8 cellular contexts compared by ENCODE assay signal in the genomic region with DNA sequence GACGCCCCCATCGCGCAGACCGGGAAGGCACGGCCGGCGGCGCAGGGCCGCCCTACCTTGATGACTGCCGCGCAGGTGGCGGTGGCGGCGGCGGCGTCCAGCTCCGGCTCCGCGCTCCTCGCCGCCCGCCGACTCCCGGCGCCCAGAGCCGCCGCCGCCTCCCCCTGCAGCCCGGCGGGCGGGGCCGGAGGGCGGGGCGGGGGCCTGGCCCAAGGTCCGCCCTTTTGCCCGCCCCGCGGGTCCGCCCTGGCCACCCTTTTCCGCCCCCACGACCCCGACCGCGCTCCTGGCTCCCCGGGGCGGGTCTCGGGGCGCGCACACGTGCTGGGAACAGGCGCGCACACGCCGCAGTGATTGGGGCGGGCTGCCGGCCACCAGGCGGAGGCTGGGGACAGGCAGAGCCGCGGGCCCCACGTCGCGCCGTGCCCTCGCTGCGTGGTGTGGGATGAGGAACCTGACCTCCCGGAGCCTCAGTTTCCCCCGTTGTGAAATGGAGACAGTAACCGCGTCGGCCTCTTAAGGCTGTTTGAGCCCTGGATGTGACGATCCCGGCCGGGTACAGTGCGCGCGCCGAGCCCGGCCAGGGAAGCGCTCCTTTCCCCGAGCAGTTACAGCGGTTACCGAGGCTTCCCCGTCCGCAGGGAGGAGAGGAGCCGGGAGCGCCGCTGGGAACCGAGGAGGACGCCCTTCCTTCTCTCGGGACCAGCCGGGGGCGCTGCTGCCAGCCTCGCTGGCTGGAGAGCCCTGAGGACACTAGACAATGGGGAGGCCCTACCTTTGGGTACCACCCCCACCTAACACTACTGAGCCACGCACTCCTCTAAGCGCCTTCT. TPM values are rescaled to one million over a fixed set of nuclear protein-coding genes. Genes with fewer than 3 reads are reported as not detected.
DNase-seq lines count a peak whose midpoint lies in the region; ATAC-seq and TF ChIP-seq lines count a peak whose summit lies in the region.

A gene with protein sequence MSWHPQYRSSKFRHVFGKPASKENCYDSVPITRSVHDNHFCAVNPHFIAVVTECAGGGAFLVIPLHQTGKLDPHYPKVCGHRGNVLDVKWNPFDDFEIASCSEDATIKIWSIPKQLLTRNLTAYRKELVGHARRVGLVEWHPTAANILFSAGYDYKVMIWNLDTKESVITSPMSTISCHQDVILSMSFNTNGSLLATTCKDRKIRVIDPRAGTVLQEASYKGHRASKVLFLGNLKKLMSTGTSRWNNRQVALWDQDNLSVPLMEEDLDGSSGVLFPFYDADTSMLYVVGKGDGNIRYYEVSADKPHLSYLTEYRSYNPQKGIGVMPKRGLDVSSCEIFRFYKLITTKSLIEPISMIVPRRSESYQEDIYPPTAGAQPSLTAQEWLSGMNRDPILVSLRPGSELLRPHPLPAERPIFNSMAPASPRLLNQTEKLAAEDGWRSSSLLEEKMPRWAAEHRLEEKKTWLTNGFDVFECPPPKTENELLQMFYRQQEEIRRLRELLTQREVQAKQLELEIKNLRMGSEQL (minus strand): TSS at position 135 of the 833 bp plus-strand sequence. CDS start 34,977 bp downstream, outside the sequence.

- CTCF ChIA-PET in CD4-positive, alpha-beta T cell (lab: Charles Lee): interaction anchor here (0.7 to 1.8 kb wide), 6 partner anchors 13 to 269 kb away, joined by 3 to 7 read pairs (median 4); no protein-coding TSS in a partner anchor

- no peak for TF ChIP-seq EP300 in Ishikawa (IDR thresholded peaks at IDR 0.05; ENCODE audit: borderline replicate concordance)

- peak; percentile 48 for TF ChIP-seq RAD21 in Ishikawa (IDR thresholded peaks at IDR 0.05; ENCODE audit: low read depth)

- no peaks in the 10 kb centered on the region for H3K27me3 Mint-ChIP-seq in CD4-positive, alpha-beta T cell
- H3K27me3 Mint-ChIP-seq in neural progenitor cell (ENCODE audit: insufficient read depth, low read depth): peaks cover 24% of the 10 kb centered on the region

- peak within 1 kb of the TSS; percentile 99 for H3K4me2 ChIP-seq in neural progenitor cell

- peaks cover 16% of the 10 kb centered on the region for H3K4me1 ChIP-seq in foreskin keratinocyte
- peaks cover under 1% of the 10 kb centered on the region for H3K4me1 ChIP-seq in neural progenitor cell
- H3K4me1 ChIP-seq in stomach smooth muscle (ENCODE audit: control insufficient read depth, insufficient read depth, low read length): peaks cover 11% of the 10 kb centered on the region

- ATAC-seq in CD4-positive, alpha-beta T cell (ENCODE audit: poor library complexity): peak; percentile 65
- peak; percentile 88 for ATAC-seq in foreskin keratinocyte

- intact Hi-C loops in CD4-positive, alpha-beta T cell (cut with DNase I, micrococcal nuclease): loop anchor here (5.0 kb wide), 4 partner anchors 75 to 135 kb away; a partner anchor contains a TSS

- POLR2A ChIA-PET in CD4-positive, alpha-beta T cell (lab: Charles Lee): interaction anchor here (0.5 to 3.8 kb wide), 13 partner anchors 64 to 270 kb away, joined by 3 to 57 read pairs (median 4); a partner anchor contains a TSS

- H3K27me3 ChIP-seq in CD4-positive, alpha-beta T cell (ENCODE audit: control insufficient read depth, insufficient read depth, low read length): no peaks in the 10 kb centered on the region
- H3K27me3 ChIP-seq in foreskin keratinocyte (no peaks in the 10 kb centered on the region), neural progenitor cell (peaks cover 22% of the 10 kb centered on the region), stomach smooth muscle (ENCODE audit: control insufficient read depth in 1 of 2, insufficient read depth in 2 of 2, low read length in 2 of 2) (peaks cover 5 to 16% of the 10 kb centered on the region in 2 donors)

- H3K79me2 ChIP-seq in neural progenitor cell (ENCODE audit: low read depth): no peaks in the 10 kb centered on the region

- peaks cover 44% of the 10 kb centered on the region for H3K4me1 Mint-ChIP-seq in CD4-positive, alpha-beta T cell (ENCODE audit: low read depth)
- H3K4me1 Mint-ChIP-seq in neural progenitor cell: peaks cover 7% of the 10 kb centered on the region

- H3K9me3 Mint-ChIP-seq in CD4-positive, alpha-beta T cell: no peaks in the 10 kb centered on the region
- no peaks in the 10 kb centered on the region for H3K9me3 Mint-ChIP-seq in neural progenitor cell

- H3K36me3 Mint-ChIP-seq in CD4-positive, alpha-beta T cell (ENCODE audit: low read depth): no peaks in the 10 kb centered on the region
- no peaks in the 10 kb centered on the region for H3K36me3 Mint-ChIP-seq in neural progenitor cell

- H3K27ac Mint-ChIP-seq in CD4-positive, alpha-beta T cell: peak within 1 kb of the TSS; percentile 76
- no peak within 1 kb of the TSS for H3K27ac Mint-ChIP-seq in neural progenitor cell

- H3K4me3 ChIP-seq in neural progenitor cell (peak within 1 kb of the TSS; percentile 90), stomach smooth muscle (ENCODE audit: low read length in 2 of 2) (peak within 1 kb of the TSS; percentile 77 to 82)

- peak; percentile 29 for TF ChIP-seq CTCF in CD4-positive, alpha-beta T cell (IDR thresholded peaks at IDR 0.05)
- TF ChIP-seq CTCF in GM20000 (IDR thresholded peaks at IDR 0.05; ENCODE audit: extremely low read depth, missing control alignments) (peak; percentile 15), foreskin keratinocyte (conservative IDR thresholded peaks at IDR 0.05) (peak; percentile 74), neural progenitor cell (IDR thresholded peaks at IDR 0.05) (peak; percentile 64)

- peak; percentile 36 to 73 (median 58) for DNase-seq in CD4-positive, alpha-beta T cell
- peak; percentile 94 for DNase-seq in GM20000 (ENCODE audit: low spot score)
- DNase-seq in RPMI8226: peak; percentile 61
- peak; percentile 66 for DNase-seq in activated gamma-delta T cell treated with Interleukin-2 at 50 U/mL for 16 hours
- peak; percentile 83 to 92 for DNase-seq in foreskin keratinocyte
- peak; percentile 94 for DNase-seq in neural progenitor cell (ENCODE audit: low spot score)

- no peaks in the 10 kb centered on the region for H3K36me3 ChIP-seq in neural progenitor cell
- H3K36me3 ChIP-seq in stomach smooth muscle (ENCODE audit: control insufficient read depth in 2 of 2, insufficient read depth in 2 of 2, low read length in 2 of 2): no peaks in the 10 kb centered on the region

- H2AFZ ChIP-seq in neural progenitor cell (replicated peaks): peak within 1 kb of the TSS; percentile 100

- no peaks in the 10 kb centered on the region for H3K9me3 ChIP-seq in CD4-positive, alpha-beta T cell (ENCODE audit: control insufficient read depth, low read length)
- H3K9me3 ChIP-seq in neural progenitor cell (ENCODE audit: low read depth): no peaks in the 10 kb centered on the region
- no peaks in the 10 kb centered on the region for H3K9me3 ChIP-seq in stomach smooth muscle (ENCODE audit: control insufficient read depth in 2 of 2, low read length in 2 of 2)

- H3K4me3 Mint-ChIP-seq in CD4-positive, alpha-beta T cell: peak within 1 kb of the TSS; percentile 89
- H3K4me3 Mint-ChIP-seq in neural progenitor cell: peak within 1 kb of the TSS; percentile 87

- no peaks in the 10 kb centered on the region for H4K20me1 ChIP-seq in neural progenitor cell (ENCODE audit: low read depth)

- peak within 1 kb of the TSS; percentile 30 for H3K27ac ChIP-seq in CD4-positive, alpha-beta T cell (ENCODE audit: low read depth, low read length)
- H3K27ac ChIP-seq in foreskin keratinocyte: peak within 1 kb of the TSS; percentile 65
- no peak within 1 kb of the TSS for H3K27ac ChIP-seq in neural progenitor cell
- no peak within 1 kb of the TSS for H3K27ac ChIP-seq in stomach smooth muscle (ENCODE audit: low read length)

- no peak within 1 kb of the TSS for H3K9ac ChIP-seq in neural progenitor cell
- H3K9ac ChIP-seq in stomach smooth muscle (ENCODE audit: low read length in 2 of 2): peak within 1 kb of the TSS in 1 of 2 donors; percentile 29

- peaks cover 21% of the 10 kb centered on the region for H3F3A ChIP-seq in neural progenitor cell (ENCODE audit: low read depth)

TF ChIP-seq in Ishikawa, 13 proteins besides CTCF, POLR2A, EP300 and RAD21 (continues in another document):
- no peak for TF ChIP-seq CREB1 (IDR thresholded peaks at IDR 0.05; ENCODE audit: low read depth)
- TF ChIP-seq, protein P1, sequence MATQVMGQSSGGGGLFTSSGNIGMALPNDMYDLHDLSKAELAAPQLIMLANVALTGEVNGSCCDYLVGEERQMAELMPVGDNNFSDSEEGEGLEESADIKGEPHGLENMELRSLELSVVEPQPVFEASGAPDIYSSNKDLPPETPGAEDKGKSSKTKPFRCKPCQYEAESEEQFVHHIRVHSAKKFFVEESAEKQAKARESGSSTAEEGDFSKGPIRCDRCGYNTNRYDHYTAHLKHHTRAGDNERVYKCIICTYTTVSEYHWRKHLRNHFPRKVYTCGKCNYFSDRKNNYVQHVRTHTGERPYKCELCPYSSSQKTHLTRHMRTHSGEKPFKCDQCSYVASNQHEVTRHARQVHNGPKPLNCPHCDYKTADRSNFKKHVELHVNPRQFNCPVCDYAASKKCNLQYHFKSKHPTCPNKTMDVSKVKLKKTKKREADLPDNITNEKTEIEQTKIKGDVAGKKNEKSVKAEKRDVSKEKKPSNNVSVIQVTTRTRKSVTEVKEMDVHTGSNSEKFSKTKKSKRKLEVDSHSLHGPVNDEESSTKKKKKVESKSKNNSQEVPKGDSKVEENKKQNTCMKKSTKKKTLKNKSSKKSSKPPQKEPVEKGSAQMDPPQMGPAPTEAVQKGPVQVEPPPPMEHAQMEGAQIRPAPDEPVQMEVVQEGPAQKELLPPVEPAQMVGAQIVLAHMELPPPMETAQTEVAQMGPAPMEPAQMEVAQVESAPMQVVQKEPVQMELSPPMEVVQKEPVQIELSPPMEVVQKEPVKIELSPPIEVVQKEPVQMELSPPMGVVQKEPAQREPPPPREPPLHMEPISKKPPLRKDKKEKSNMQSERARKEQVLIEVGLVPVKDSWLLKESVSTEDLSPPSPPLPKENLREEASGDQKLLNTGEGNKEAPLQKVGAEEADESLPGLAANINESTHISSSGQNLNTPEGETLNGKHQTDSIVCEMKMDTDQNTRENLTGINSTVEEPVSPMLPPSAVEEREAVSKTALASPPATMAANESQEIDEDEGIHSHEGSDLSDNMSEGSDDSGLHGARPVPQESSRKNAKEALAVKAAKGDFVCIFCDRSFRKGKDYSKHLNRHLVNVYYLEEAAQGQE (IDR thresholded peaks at IDR 0.05; ENCODE audit: low read depth): no peak
- TF ChIP-seq TAF1 (IDR thresholded peaks at IDR 0.05; ENCODE audit: low read depth): peak; percentile 47; the same call in 1 of the 2 replicates
- TF ChIP-seq, protein P2, sequence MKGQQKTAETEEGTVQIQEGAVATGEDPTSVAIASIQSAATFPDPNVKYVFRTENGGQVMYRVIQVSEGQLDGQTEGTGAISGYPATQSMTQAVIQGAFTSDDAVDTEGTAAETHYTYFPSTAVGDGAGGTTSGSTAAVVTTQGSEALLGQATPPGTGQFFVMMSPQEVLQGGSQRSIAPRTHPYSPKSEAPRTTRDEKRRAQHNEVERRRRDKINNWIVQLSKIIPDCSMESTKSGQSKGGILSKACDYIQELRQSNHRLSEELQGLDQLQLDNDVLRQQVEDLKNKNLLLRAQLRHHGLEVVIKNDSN (IDR thresholded peaks at IDR 0.05): peak; percentile 47; the same call in 1 of the 2 replicates
- TF ChIP-seq YY1 (IDR thresholded peaks at IDR 0.05; ENCODE audit: low read depth): peak; percentile 7; the same call in 1 of the 2 replicates

RNA-seq across cellular contexts. Expression of the gene that starts here (rescaled TPM):
- 1 to 10 TPM; 6.8 to 8.5 TPM for total RNA-seq in CD4-positive, alpha-beta T cell
- 37.0 and 39.3 TPM in 2 replicates for total RNA-seq in foreskin keratinocyte
- 12.9 and 15.6 TPM in 2 replicates for polyA plus RNA-seq in foreskin keratinocyte
- 2.4 and 3.6 TPM in 2 replicates for total RNA-seq in neural progenitor cell (ENCODE audit: low replicate concordance)

Comparison
In these comparisons a context has a peak if more than half of its experiments do, and no peak if none do; other contexts are left out.
1. H3K27ac ChIP-seq: peak in CD4-positive, alpha-beta T cell (single experiment) and foreskin keratinocyte (single experiment); none in neural progenitor cell (single experiment) and stomach smooth muscle (single experiment).
2. CTCF ChIP-seq: peak in every context shown above with its lines; median percentile 74 in foreskin keratinocyte; 64 in neural progenitor cell; 29 in CD4-positive, alpha-beta T cell; 15 in GM20000.
3. Peak in every context shown above with its lines, with median percentiles within 50 percentile points of each other: DNase-seq.